21 cellular contexts compared by ENCODE assay signal in genomic region chr12:69334138-69334537, GRCh38. TPM values are rescaled to one million over a fixed set of nuclear protein-coding genes. Genes with fewer than 3 reads are reported as not detected.
"Had no signal": no experiment of that assay in that cellular context is flagged by ENCODE, and none has a peak within 500 bp of the region (broad histone marks: within the 10 kb centered on the region; RNA-seq: fewer than 3 reads in every experiment).

No MANE protein-coding gene starts in this region.

- H3K9me3 Mint-ChIP-seq: activated B cell treated with CpG ODN at 0.5 μM for 24 hours; activated T-cell treated with anti-CD3 and anti-CD28 coated beads, Interleukin-2, amount 50 U/mL, for 24 hours; memory B cell; natural killer cell treated with Interleukin-12 subunit alpha and Interleukin-12 subunit beta and Interleukin-15 and Interleukin-18, amount 100 ng/mL, for 72 hours; stimulated activated memory B cell treated with anti-CD40 and anti-IgM and Interleukin-4, amounts not matched to agents 10 μg/mL and 1 μg/mL and 100 μg/mL, for 72 hours had no signal

- H3K27me3 Mint-ChIP-seq: activated B cell treated with CpG ODN at 0.5 μM for 24 hours; activated T-cell treated with anti-CD3 and anti-CD28 coated beads, Interleukin-2, amount 50 U/mL, for 24 hours; memory B cell; natural killer cell treated with Interleukin-12 subunit alpha and Interleukin-12 subunit beta and Interleukin-15 and Interleukin-18, amount 100 ng/mL, for 72 hours; stimulated activated memory B cell treated with anti-CD40 and anti-IgM and Interleukin-4, amounts not matched to agents 10 μg/mL and 1 μg/mL and 100 μg/mL, for 72 hours had no signal

- H3K27ac Mint-ChIP-seq: activated B cell treated with CpG ODN at 0.5 μM for 24 hours; activated T-cell treated with anti-CD3 and anti-CD28 coated beads, Interleukin-2, amount 50 U/mL, for 24 hours; memory B cell; natural killer cell treated with Interleukin-12 subunit alpha and Interleukin-12 subunit beta and Interleukin-15 and Interleukin-18, amount 100 ng/mL, for 72 hours; stimulated activated memory B cell treated with anti-CD40 and anti-IgM and Interleukin-4, amounts not matched to agents 10 μg/mL and 1 μg/mL and 100 μg/mL, for 72 hours had no signal

- DNase-seq: activated B cell treated with CpG ODN at 0.5 μM for 24 hours; activated gamma-delta T cell treated with Interleukin-2 at 50 U/mL for 16 hours; activated T-cell treated with anti-CD3 and anti-CD28 coated beads, Interleukin-2, amount 50 U/mL, for 24 hours; amygdala; body of pancreas; caudate nucleus; effector CD4-positive, alpha-beta T cell; esophagus squamous epithelium; hippocampal formation; left ventricle myocardium superior; mucosa of descending colon; nucleus accumbens; posterior cingulate gyrus; stimulated activated CD4-positive, alpha-beta T cell treated with anti-CD3 and anti-CD28 coated beads, Interleukin-2, amount 100 ng/mL, for 48 hours had no signal

- ATAC-seq: body of pancreas; left ventricle myocardium superior; mucosa of descending colon; natural killer cell treated with Interleukin-12 subunit alpha and Interleukin-12 subunit beta and Interleukin-15 and Interleukin-18, amount 100 ng/mL, for 72 hours; SK-N-SH treated with all-trans-retinoic acid at 6 μM for 48 hours; stimulated activated memory B cell treated with anti-CD40 and anti-IgM and Interleukin-4, amounts not matched to agents 10 μg/mL and 1 μg/mL and 100 μg/mL, for 72 hours had no signal

- H3K4me3 Mint-ChIP-seq: activated B cell treated with CpG ODN at 0.5 μM for 24 hours; activated T-cell treated with anti-CD3 and anti-CD28 coated beads, Interleukin-2, amount 50 U/mL, for 24 hours; memory B cell; natural killer cell treated with Interleukin-12 subunit alpha and Interleukin-12 subunit beta and Interleukin-15 and Interleukin-18, amount 100 ng/mL, for 72 hours; stimulated activated memory B cell treated with anti-CD40 and anti-IgM and Interleukin-4, amounts not matched to agents 10 μg/mL and 1 μg/mL and 100 μg/mL, for 72 hours had no signal

- H3K36me3 Mint-ChIP-seq: memory B cell; natural killer cell treated with Interleukin-12 subunit alpha and Interleukin-12 subunit beta and Interleukin-15 and Interleukin-18, amount 100 ng/mL, for 72 hours; stimulated activated memory B cell treated with anti-CD40 and anti-IgM and Interleukin-4, amounts not matched to agents 10 μg/mL and 1 μg/mL and 100 μg/mL, for 72 hours had no signal

RNA-seq across cellular contexts. Expression of gene LYZ, which starts 14.0 kb away (rescaled TPM):
- total RNA-seq: endothelial cell of umbilical vein, fibroblast of villous mesenchyme, glomerular endothelial cell had no signal
- polyA plus RNA-seq: endothelial cell of umbilical vein had no signal
